ENCODE assay signal across 26 cellular contexts in the genomic region with DNA sequence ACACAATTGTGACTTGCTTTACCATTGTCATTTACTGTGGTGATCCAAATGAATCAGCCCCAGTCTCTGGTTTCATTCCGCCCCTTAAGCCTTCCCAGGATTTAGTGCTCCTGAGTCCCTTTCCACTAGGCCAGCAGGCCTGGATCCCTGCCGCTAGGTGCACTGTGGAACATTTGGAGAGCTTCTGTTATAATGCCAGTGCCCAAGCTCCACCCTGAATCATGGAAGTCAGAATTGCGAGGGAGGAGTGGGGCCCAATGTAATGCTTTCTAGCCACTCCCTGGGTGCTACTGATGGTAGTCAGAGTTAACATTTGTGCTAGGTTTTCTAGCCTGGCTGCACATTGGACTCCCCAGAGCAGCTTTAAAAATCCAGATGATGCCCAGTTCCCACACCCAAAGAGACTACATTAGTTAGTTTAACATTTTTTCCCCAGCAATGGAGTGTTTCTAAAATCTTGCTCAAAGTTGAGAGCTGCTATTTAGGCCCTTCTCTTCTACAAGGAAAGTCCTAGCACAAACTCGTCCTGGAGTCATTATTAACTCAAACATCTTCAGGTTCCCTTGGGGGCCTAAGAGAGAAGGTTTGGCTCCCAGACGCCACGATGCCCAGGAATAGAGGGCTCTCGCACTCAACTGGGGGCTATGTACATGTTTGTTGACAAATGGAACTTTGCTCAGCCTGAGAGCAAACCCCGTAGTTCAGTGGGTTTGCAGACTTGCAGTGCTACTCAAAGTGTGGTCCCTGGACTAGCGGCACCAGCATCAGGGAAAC.
DNase-seq lines count a peak whose midpoint lies in the region; ATAC-seq and TF ChIP-seq lines count a peak whose summit lies in the region.
"Had no signal": no experiment of that assay in that cellular context is flagged by ENCODE, and none has a peak within 500 bp of the region (broad histone marks: within the 10 kb centered on the region; RNA-seq: fewer than 3 reads in every experiment).

No MANE protein-coding gene starts in this region.

- H3K4me3 ChIP-seq in GM23338: no peak overlapping the region
- no peak overlapping the region for H3K4me3 ChIP-seq in mesenchymal stem cell (ENCODE audit: insufficient read depth in 1 of 2, low read depth in 1 of 2, low read length in 2 of 2)
- H3K4me3 ChIP-seq in stomach: no peak overlapping the region

- POLR2A ChIA-PET in naive thymus-derived CD8-positive, alpha-beta T cell (lab: Charles Lee): no interaction called here

- H3K4me2 ChIP-seq in GM23338 (no peak overlapping the region), mesenchymal stem cell (ENCODE audit: low read length, poor library complexity, severe bottlenecking) (no peak overlapping the region)
- H3K4me2 ChIP-seq: KMS-11 had no signal

- H3K4me1 ChIP-seq in GM23338 (ENCODE audit: insufficient read depth) (no peaks in the 10 kb centered on the region), mesenchymal stem cell (ENCODE audit: control insufficient read depth, insufficient read depth, low read depth, low read length) (peaks cover 8% of the 10 kb centered on the region), stomach (peaks cover 16 to 57% (median 49%) of the 10 kb centered on the region in 4 donors)

- H3K27me3 ChIP-seq in GM23338 (ENCODE audit: insufficient read depth): no peaks in the 10 kb centered on the region
- H3K27me3 ChIP-seq in mesenchymal stem cell (ENCODE audit: control insufficient read depth in 1 of 2, insufficient read depth in 1 of 2, low read length in 2 of 2): no peaks in the 10 kb centered on the region
- H3K27me3 ChIP-seq in stomach: no peaks in the 10 kb centered on the region
- H3K27me3 ChIP-seq: ascending aorta, BE2C, gastrocnemius medialis, tibial nerve had no signal

- 0 out of 2 replicates have a peak overlapping the region, but pooled peaks have one; percentile 18 for H2AFZ ChIP-seq in GM23338
- no peak overlapping the region for H2AFZ ChIP-seq in mesenchymal stem cell (ENCODE audit: low read depth, low read length)

- WGBS in mesenchymal stem cell: 97% methylated on average over 9 of the region's 9 CpGs
- 66 to 80% (median 73%) methylated on average over 9 of the region's 9 CpGs for WGBS in stomach, 5 donors

- no peak overlapping the region for H3K4me3 Mint-ChIP-seq in GM23338
- no peak overlapping the region for H3K4me3 Mint-ChIP-seq in naive thymus-derived CD8-positive, alpha-beta T cell
- H3K4me3 Mint-ChIP-seq: activated CD8-positive, alpha-beta T cell treated with anti-CD3 and anti-CD28 coated beads, Interleukin-2, amount 10 ng/mL, durations not matched to agents 7 days and 5 days; activated naive CD8-positive, alpha-beta T cell; stimulated activated naive CD8-positive, alpha-beta T cell treated with anti-CD3 and anti-CD28 coated beads, Interleukin-15, Interleukin-2, amounts not matched to agents 100 ng/mL and 50 ng/mL, for 24 hours; T-helper 17 cell had no signal

- no peaks in the 10 kb centered on the region for H3K79me2 ChIP-seq in GM23338 (replicated peaks; ENCODE audit: insufficient read depth)

- TF ChIP-seq POLR2A in stomach (IDR thresholded peaks at IDR 0.05): no peak

- H2BK15ac ChIP-seq in mesenchymal stem cell (ENCODE audit: low read depth, poor library complexity, severe bottlenecking): no peak overlapping the region

- no peak for ATAC-seq in GM23338
- no peak for ATAC-seq in naive thymus-derived CD8-positive, alpha-beta T cell
- ATAC-seq: activated CD8-positive, alpha-beta T cell treated with anti-CD3 and anti-CD28 coated beads, Interleukin-2, amount 10 ng/mL, durations not matched to agents 7 days and 5 days; T-helper 17 cell had no signal

- no peak overlapping the region for H3K9ac ChIP-seq in mesenchymal stem cell (ENCODE audit: low read length)
- H3K9ac ChIP-seq: KMS-11 had no signal

- H3K9me3 ChIP-seq in mesenchymal stem cell (ENCODE audit: control insufficient read depth, low read length): peaks cover 5% of the 10 kb centered on the region
- H3K9me3 ChIP-seq in stomach: no peaks in the 10 kb centered on the region
- H3K9me3 ChIP-seq: ascending aorta, BE2C, gastrocnemius medialis, tibial nerve had no signal

- H3K23ac ChIP-seq in mesenchymal stem cell (ENCODE audit: low read length in 2 of 2): no peak overlapping the region

- no peak overlapping the region for H2BK5ac ChIP-seq in mesenchymal stem cell (ENCODE audit: low read depth, low read length, poor library complexity, severe bottlenecking)

- H3F3A ChIP-seq in GM23338 (replicated peaks; ENCODE audit: low read depth): no peaks in the 10 kb centered on the region

- peak overlapping the region in 1 of 2 experiments; percentile 68 for H2BK12ac ChIP-seq in mesenchymal stem cell (ENCODE audit: low read length in 2 of 2)

- no peak overlapping the region for H3K14ac ChIP-seq in mesenchymal stem cell (ENCODE audit: low read length in 2 of 2)

- DNase-seq in GM23338 (ENCODE audit: low spot score): no peak
- DNase-seq in mesenchymal stem cell: no peak
- DNase-seq in stomach: no peak
- DNase-seq in naive thymus-derived CD8-positive, alpha-beta T cell: no peak
- no peak for DNase-seq in NCI-H345 (lab: John Stamatoyannopoulos, UW)
- no peak for DNase-seq in KBM-7
- DNase-seq in DMS 273 (lab: John Stamatoyannopoulos, UW; ENCODE audit: unreplicated experiment): no peak
- DNase-seq: ACHN; activated CD8-positive, alpha-beta T cell treated with anti-CD3 and anti-CD28 coated beads, Interleukin-2, amount 10 ng/mL, durations not matched to agents 7 days and 5 days; activated effector memory CD4-positive, alpha-beta T cell treated with Interleukin-2 at 50 U/mL for 16 hours; central memory CD4-positive, alpha-beta T cell; dermis blood vessel endothelial cell; DND-41; gastrocnemius medialis; left ventricle myocardium superior; MM.1S; NCI-H2081 treated with DMSO at 0.1 percent for 48 hours; NK-92 treated with Interleukin-12 subunit alpha and Interleukin-12 subunit beta, amount 100 ng/mL, for 24 hours; T-helper 17 cell had no signal

- H3K4me1 Mint-ChIP-seq in GM23338: no peaks in the 10 kb centered on the region; the same call in 2 of the 3 replicates
- H3K4me1 Mint-ChIP-seq in naive thymus-derived CD8-positive, alpha-beta T cell: no peaks in the 10 kb centered on the region
- H3K4me1 Mint-ChIP-seq: T-helper 17 cell had no signal

- peak overlapping the region; percentile 6 for H2BK120ac ChIP-seq in mesenchymal stem cell (ENCODE audit: low read depth, low read length)

- H3K27ac Mint-ChIP-seq in GM23338: no peak overlapping the region
- H3K27ac Mint-ChIP-seq in naive thymus-derived CD8-positive, alpha-beta T cell: no peak overlapping the region
- H3K27ac Mint-ChIP-seq: activated CD8-positive, alpha-beta T cell treated with anti-CD3 and anti-CD28 coated beads, Interleukin-2, amount 10 ng/mL, durations not matched to agents 7 days and 5 days; activated naive CD8-positive, alpha-beta T cell; stimulated activated naive CD8-positive, alpha-beta T cell treated with anti-CD3 and anti-CD28 coated beads, Interleukin-15, Interleukin-2, amounts not matched to agents 100 ng/mL and 50 ng/mL, for 24 hours; T-helper 17 cell had no signal

- no peak for TF ChIP-seq EP300 in stomach (IDR thresholded peaks at IDR 0.05)

- no peaks in the 10 kb centered on the region for H3K79me1 ChIP-seq in mesenchymal stem cell (replicated peaks; ENCODE audit: low read length, poor library complexity, severe bottlenecking)

- in situ Hi-C loops in KBM-7 (cut with MboI; ENCODE audit: low pct_unique_long_range_greater_than_20kb, low sequenced_read_pairs): no loop called here

- intact Hi-C loops in stomach (cut with DNase I; ENCODE audit: low total_unique reads): no loop called here

- no peak overlapping the region for H4K8ac ChIP-seq in mesenchymal stem cell (ENCODE audit: low read length)

- TF ChIP-seq CTCF in GM23338 (conservative IDR thresholded peaks at IDR 0.05; ENCODE audit: low read depth in 2 of 2): no peak
- TF ChIP-seq CTCF in stomach (IDR thresholded peaks at IDR 0.05): no peak

- H3K27ac ChIP-seq in GM23338 (ENCODE audit: low read depth): no peak overlapping the region
- H3K27ac ChIP-seq in cingulate gyrus (ENCODE audit: low read depth, low read length): peak overlapping the region; percentile 76
- no peak overlapping the region for H3K27ac ChIP-seq in mesenchymal stem cell (ENCODE audit: low read length, poor library complexity, severe bottlenecking)
- peak overlapping the region in 4 of 5 donors; percentile 22 to 84 (median 64) for H3K27ac ChIP-seq in stomach
- H3K27ac ChIP-seq: KMS-11 had no signal

- H3K9me3 Mint-ChIP-seq in GM23338: peaks cover 13% of the 10 kb centered on the region; the same call in 2 of the 3 replicates
- H3K9me3 Mint-ChIP-seq in naive thymus-derived CD8-positive, alpha-beta T cell: peaks cover 0 to 11% (median 1%) of the 10 kb centered on the region in 9 donors

- H3K9me2 ChIP-seq in GM23338 (ENCODE audit: insufficient read depth): no peaks in the 10 kb centered on the region

- H4K91ac ChIP-seq in mesenchymal stem cell (ENCODE audit: low read length): no peak overlapping the region

- H3K4ac ChIP-seq in mesenchymal stem cell (ENCODE audit: low read depth in 1 of 2, low read length in 2 of 2): no peak overlapping the region

- H3K18ac ChIP-seq in mesenchymal stem cell (ENCODE audit: low read depth in 1 of 2, low read length in 2 of 2): no peak overlapping the region

- peaks cover 2% of the 10 kb centered on the region for H3K27me3 Mint-ChIP-seq in GM23338 (ENCODE audit: insufficient read depth, low read depth, poor library complexity)
- peaks cover 0 to 3% (median 0%) of the 10 kb centered on the region in 5 donors for H3K27me3 Mint-ChIP-seq in naive thymus-derived CD8-positive, alpha-beta T cell
- H3K27me3 Mint-ChIP-seq: activated naive CD8-positive, alpha-beta T cell had no signal

- H3K36me3 ChIP-seq in GM23338 (ENCODE audit: insufficient read depth) (no peaks in the 10 kb centered on the region), mesenchymal stem cell (ENCODE audit: control insufficient read depth in 1 of 2, insufficient read depth in 2 of 2, low read depth in 1 of 2, low read length in 2 of 2) (no peaks in the 10 kb centered on the region), stomach (no peaks in the 10 kb centered on the region)
- H3K36me3 ChIP-seq: ascending aorta, BE2C, gastrocnemius medialis, tibial nerve had no signal

- H4K20me1 ChIP-seq in GM23338 (replicated peaks; ENCODE audit: insufficient read depth): no peaks in the 10 kb centered on the region

- H2AK5ac ChIP-seq in mesenchymal stem cell (ENCODE audit: low read length, severe bottlenecking): no peak overlapping the region

- H3K36me3 Mint-ChIP-seq in GM23338 (ENCODE audit: low read depth): no peaks in the 10 kb centered on the region; the same call in 2 of the 3 replicates
- peaks cover 0 to 4% (median 2%) of the 10 kb centered on the region in 3 donors for H3K36me3 Mint-ChIP-seq in naive thymus-derived CD8-positive, alpha-beta T cell
- H3K36me3 Mint-ChIP-seq: activated naive CD8-positive, alpha-beta T cell had no signal

TF ChIP-seq in GM23338, 12 proteins besides CTCF, POLR2A, EP300 and RAD21 (continues in another document):
- TF ChIP-seq NANOG (IDR thresholded peaks at IDR 0.05; ENCODE audit: borderline replicate concordance) (no peak), CREB1 (CRISPR knock-in tag; IDR thresholded peaks at IDR 0.05; ENCODE audit: low read depth) (no peak), ZNF114 (CRISPR knock-in tag; IDR thresholded peaks at IDR 0.05) (no peak), POLR2AphosphoS5 (IDR thresholded peaks at IDR 0.05; ENCODE audit: low read depth) (no peak), ZNF331 (CRISPR knock-in tag; IDR thresholded peaks at IDR 0.05; ENCODE audit: low read depth) (no peak)

Comparison
In these comparisons a context has a peak if more than half of its experiments do, and no peak if none do; other contexts are left out.
1. H3K27ac ChIP-seq: peak in cingulate gyrus (single experiment) and stomach (4 of 5); none in GM23338 (single experiment) and mesenchymal stem cell (single experiment).